ENCODE assay signal across 11 cellular contexts in genomic region chr7:43735403-43735801, GRCh38. TPM values are rescaled to one million over a fixed set of nuclear protein-coding genes. Genes with fewer than 3 reads are reported as not detected.
DNase-seq lines count a peak whose midpoint lies in the region; ATAC-seq and TF ChIP-seq lines count a peak whose summit lies in the region.
"Had no signal": no experiment of that assay in that cellular context is flagged by ENCODE, and none has a peak within 500 bp of the region (broad histone marks: within the 10 kb centered on the region; RNA-seq: fewer than 3 reads in every experiment).

No MANE protein-coding gene starts in this region.

- H3K27me3 Mint-ChIP-seq in activated T-helper 1 cell treated with anti-CD3 and anti-CD28 coated beads, Interleukin-12 subunit alpha, Interleukin-12 subunit beta, Interleukin-2, Interleukin-4 antibody, amounts not matched to agents 30 ng/mL and 10 ng/mL and 1 ng/mL, durations not matched to agents 14 hours and 24 hours and 36 hours (ENCODE audit: insufficient read depth): peaks cover 3% of the 10 kb centered on the region

- H3K36me3 Mint-ChIP-seq in activated T-helper 1 cell treated with anti-CD3 and anti-CD28 coated beads, Interleukin-12 subunit alpha, Interleukin-12 subunit beta, Interleukin-2, Interleukin-4 antibody, amounts not matched to agents 30 ng/mL and 10 ng/mL and 1 ng/mL, durations not matched to agents 14 hours and 24 hours and 36 hours (ENCODE audit: low read depth): no peaks in the 10 kb centered on the region
- H3K36me3 Mint-ChIP-seq: CD4-positive, CD25-positive, alpha-beta regulatory T cell; IgD-negative memory B cell had no signal

- H3K9me3 Mint-ChIP-seq in activated T-helper 1 cell treated with anti-CD3 and anti-CD28 coated beads, Interleukin-12 subunit alpha, Interleukin-12 subunit beta, Interleukin-2, Interleukin-4 antibody, amounts not matched to agents 30 ng/mL and 10 ng/mL and 1 ng/mL, durations not matched to agents 14 hours and 24 hours and 36 hours: no peaks in the 10 kb centered on the region
- H3K9me3 Mint-ChIP-seq: CD4-positive, CD25-positive, alpha-beta regulatory T cell; endodermal cell; IgD-negative memory B cell had no signal

- no peak for DNase-seq in activated T-helper 1 cell treated with anti-CD3 and anti-CD28 coated beads, Interleukin-12 subunit alpha, Interleukin-12 subunit beta, Interleukin-2, Interleukin-4 antibody, amounts not matched to agents 30 ng/mL and 10 ng/mL and 1 ng/mL, durations not matched to agents 14 hours and 24 hours and 36 hours (ENCODE audit: low spot score)
- DNase-seq in SW 1271 (lab: John Stamatoyannopoulos, UW) (no peak), GM10266 (ENCODE audit: extremely low spot score) (no peak), substantia nigra (lab: John Stamatoyannopoulos, UW) (no peak)
- DNase-seq: endodermal cell, GOT3 had no signal

- ATAC-seq in GM18519 (IDR thresholded peaks at IDR 0.05; ENCODE audit: low FRiP score, unreplicated experiment) (peak; percentile 15), GM19395 (IDR thresholded peaks at IDR 0.05; ENCODE audit: unreplicated experiment) (peak; percentile 19), HG02885 (IDR thresholded peaks at IDR 0.05; ENCODE audit: poor library complexity, unreplicated experiment) (peak; percentile 21)

- H3K27ac Mint-ChIP-seq in activated T-helper 1 cell treated with anti-CD3 and anti-CD28 coated beads, Interleukin-12 subunit alpha, Interleukin-12 subunit beta, Interleukin-2, Interleukin-4 antibody, amounts not matched to agents 30 ng/mL and 10 ng/mL and 1 ng/mL, durations not matched to agents 14 hours and 24 hours and 36 hours: peak overlapping the region; percentile 81
- H3K27ac Mint-ChIP-seq: endodermal cell had no signal

- intact Hi-C loops in activated T-helper 1 cell treated with anti-CD3 and anti-CD28 coated beads, Interleukin-12 subunit alpha, Interleukin-12 subunit beta, Interleukin-2, Interleukin-4 antibody, amounts not matched to agents 30 ng/mL and 10 ng/mL and 1 ng/mL, durations not matched to agents 14 hours and 24 hours and 36 hours (cut with micrococcal nuclease): loop anchor here (10.0 kb wide), 1 partner anchor 661 kb away; no protein-coding TSS in a partner anchor

- H3K4me3 Mint-ChIP-seq in activated T-helper 1 cell treated with anti-CD3 and anti-CD28 coated beads, Interleukin-12 subunit alpha, Interleukin-12 subunit beta, Interleukin-2, Interleukin-4 antibody, amounts not matched to agents 30 ng/mL and 10 ng/mL and 1 ng/mL, durations not matched to agents 14 hours and 24 hours and 36 hours: no peak overlapping the region
- H3K4me3 Mint-ChIP-seq: endodermal cell had no signal

- H3K4me1 Mint-ChIP-seq in activated T-helper 1 cell treated with anti-CD3 and anti-CD28 coated beads, Interleukin-12 subunit alpha, Interleukin-12 subunit beta, Interleukin-2, Interleukin-4 antibody, amounts not matched to agents 30 ng/mL and 10 ng/mL and 1 ng/mL, durations not matched to agents 14 hours and 24 hours and 36 hours (ENCODE audit: low read depth): peaks cover 24% of the 10 kb centered on the region
- H3K4me1 Mint-ChIP-seq: endodermal cell had no signal

- no peak overlapping the region for H3K27ac ChIP-seq in substantia nigra (ENCODE audit: low read depth, low read length, poor library complexity, severe bottlenecking)

- no peak for TF ChIP-seq CTCF in GM10266 (IDR thresholded peaks at IDR 0.05; ENCODE audit: control insufficient read depth, insufficient read depth, low read depth, missing control alignments)

RNA-seq across cellular contexts. Expression of gene COA1, which starts 6.1 kb away (rescaled TPM):
- total RNA-seq in activated T-helper 1 cell treated with anti-CD3 and anti-CD28 coated beads, Interleukin-12 subunit alpha, Interleukin-12 subunit beta, Interleukin-2, Interleukin-4 antibody, amounts not matched to agents 30 ng/mL and 10 ng/mL and 1 ng/mL, durations not matched to agents 14 hours and 24 hours and 36 hours: 81.7 and 88.6 TPM in 2 replicates

RNA-seq across cellular contexts. Expression of gene BLVRA, which starts 23.1 kb away (rescaled TPM):
- 48.1 and 52.9 TPM in 2 replicates for total RNA-seq in activated T-helper 1 cell treated with anti-CD3 and anti-CD28 coated beads, Interleukin-12 subunit alpha, Interleukin-12 subunit beta, Interleukin-2, Interleukin-4 antibody, amounts not matched to agents 30 ng/mL and 10 ng/mL and 1 ng/mL, durations not matched to agents 14 hours and 24 hours and 36 hours
